1 cellular context compared by ENCODE assay signal in genomic region chr5:150510460-150511263, GRCh38.
TF ChIP-seq lines count a peak whose summit lies in the region.

No MANE protein-coding gene starts in this region.

TF ChIP-seq in WTC11, 78 proteins besides CTCF, POLR2A, EP300 and RAD21 (continued from another document):
- TF ChIP-seq E2F1 (CRISPR knock-in tag; IDR thresholded peaks at IDR 0.05), result no peak
- TF ChIP-seq MXD4 (CRISPR knock-in tag; IDR thresholded peaks at IDR 0.05; ENCODE audit: borderline replicate concordance), result no peak
- TF ChIP-seq ZNF416 (CRISPR knock-in tag; IDR thresholded peaks at IDR 0.05), result no peak
- no peak for TF ChIP-seq FOXK1 (CRISPR knock-in tag; IDR thresholded peaks at IDR 0.05)
- TF ChIP-seq IRF2 (CRISPR knock-in tag; IDR thresholded peaks at IDR 0.05; ENCODE audit: borderline replicate concordance, low read depth), result no peak
- no peak for TF ChIP-seq USF2 (CRISPR knock-in tag; IDR thresholded peaks at IDR 0.05)
- no peak for TF ChIP-seq TEAD4 (CRISPR knock-in tag; IDR thresholded peaks at IDR 0.05)
- no peak for TF ChIP-seq ZNF671 (CRISPR knock-in tag; IDR thresholded peaks at IDR 0.05)
- TF ChIP-seq AFF4 (CRISPR knock-in tag; IDR thresholded peaks at IDR 0.05; ENCODE audit: borderline replicate concordance), result no peak
- TF ChIP-seq MLX (CRISPR knock-in tag; IDR thresholded peaks at IDR 0.05), result no peak
- no peak for TF ChIP-seq ZNF396 (CRISPR knock-in tag; IDR thresholded peaks at IDR 0.05; ENCODE audit: borderline replicate concordance)
